1 cellular context compared by ENCODE assay signal in the genomic region with DNA sequence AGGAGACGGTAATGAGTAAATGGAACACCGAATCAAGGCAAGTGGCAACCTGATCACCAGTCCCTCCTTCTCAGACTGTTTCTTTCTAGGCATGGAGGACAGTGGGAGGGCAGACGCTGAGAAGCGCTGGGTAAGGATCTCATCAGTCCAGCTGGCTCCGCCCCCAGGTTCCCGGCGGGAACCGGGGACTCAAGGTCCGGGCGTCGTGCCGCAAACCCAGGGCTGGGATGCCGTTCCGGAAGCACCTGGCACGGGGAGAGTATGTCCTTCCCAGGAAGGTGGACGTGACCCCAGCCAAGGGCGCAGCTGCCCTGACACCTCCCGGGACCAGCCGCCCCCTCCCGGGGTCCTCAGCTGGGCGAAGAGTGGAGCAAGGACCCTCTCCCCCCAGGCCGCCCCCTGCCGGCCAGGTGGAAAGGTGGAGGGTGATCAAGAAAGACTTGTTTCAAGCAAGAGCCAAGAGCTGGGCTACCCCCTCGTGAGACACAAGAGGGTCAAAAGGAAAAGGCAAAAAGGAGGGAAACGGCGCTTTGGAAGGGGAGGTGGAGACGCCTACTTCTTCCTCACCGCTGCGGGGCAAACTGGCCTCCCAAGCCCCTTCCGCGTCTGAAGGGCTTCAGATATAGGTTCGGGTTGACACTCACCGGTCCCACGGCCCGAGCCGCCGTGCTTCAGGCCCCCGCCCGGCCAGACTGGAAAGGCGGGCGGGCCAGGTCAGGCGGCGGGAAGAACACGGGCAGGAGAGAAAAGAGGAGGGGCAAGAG.
TF ChIP-seq lines count a peak whose summit lies in the region.

Gene MYO19, minus strand, starts transcription at position 752 of the 764 bp plus-strand sequence. CDS start 2,330 bp downstream, outside the sequence.

TF ChIP-seq in HEK293, 187 proteins besides CTCF, POLR2A, EP300 and RAD21 (continued from another document and continues in another):
- TF ChIP-seq ZNF664 (tag by site-specific recombination; IDR thresholded peaks at IDR 0.05) (no peak), ZNF366 (tag by site-specific recombination; conservative IDR thresholded peaks at IDR 0.05) (peak; percentile 77; the same call in 1 of the 2 replicates), KLF1 (tag by site-specific recombination; IDR thresholded peaks at IDR 0.05) (peak; percentile 51; the same call in 1 of the 2 replicates), ZNF221 (tag by site-specific recombination; IDR thresholded peaks at IDR 0.05; ENCODE audit: borderline replicate concordance) (no peak; the same call in 1 of the 2 replicates), PBX3 (CRISPR knock-in tag; IDR thresholded peaks at IDR 0.05) (no peak), ZBTB7A (tag by site-specific recombination; IDR thresholded peaks at IDR 0.05; ENCODE audit: low read depth) (peak; percentile 42; the same call in 1 of the 2 replicates), RBAK (tag by site-specific recombination; IDR thresholded peaks at IDR 0.05) (no peak), GLIS2 (tag by site-specific recombination; IDR thresholded peaks at IDR 0.05) (peak; percentile 80), ZNF10 (tag by site-specific recombination; IDR thresholded peaks at IDR 0.05) (no peak), ZFP41 (tag by site-specific recombination; IDR thresholded peaks at IDR 0.05; ENCODE audit: borderline replicate concordance) (no peak), SALL2 (tag by site-specific recombination; IDR thresholded peaks at IDR 0.05; ENCODE audit: borderline replicate concordance) (no peak), ZNF404 (tag by site-specific recombination; IDR thresholded peaks at IDR 0.05) (no peak), ZNF16 (tag by site-specific recombination; IDR thresholded peaks at IDR 0.05; ENCODE audit: low read depth) (no peak), ZNF311 (tag by site-specific recombination; IDR thresholded peaks at IDR 0.05; ENCODE audit: borderline replicate concordance) (no peak), ZNF571 (tag by site-specific recombination; IDR thresholded peaks at IDR 0.05) (no peak), ZNF777 (tag by site-specific recombination; IDR thresholded peaks at IDR 0.05; ENCODE audit: borderline replicate concordance) (peak; percentile 31; the same call in 1 of the 2 replicates), ZNF548 (tag by site-specific recombination; IDR thresholded peaks at IDR 0.05) (no peak), ZNF521 (tag by site-specific recombination; IDR thresholded peaks at IDR 0.05) (no peak), BCL11B (tag by site-specific recombination; IDR thresholded peaks at IDR 0.05; ENCODE audit: low read depth) (0 out of 2 replicates have a peak, but pooled peaks have one; percentile 54), ZBTB1 (tag by site-specific recombination; IDR thresholded peaks at IDR 0.05) (no peak), ZBTB8A (tag by site-specific recombination; IDR thresholded peaks at IDR 0.05) (peak; percentile 36), PATZ1 (tag by site-specific recombination; IDR thresholded peaks at IDR 0.05) (peak; percentile 92), ZNF292 (tag by site-specific recombination; IDR thresholded peaks at IDR 0.05; ENCODE audit: borderline replicate concordance, low read depth) (no peak), ZFP69B (tag by site-specific recombination; IDR thresholded peaks at IDR 0.05) (no peak), ZNF223 (tag by site-specific recombination; IDR thresholded peaks at IDR 0.05) (no peak), REPIN1 (tag by site-specific recombination; IDR thresholded peaks at IDR 0.05; ENCODE audit: low read depth) (no peak), ZNF157 (tag by site-specific recombination; IDR thresholded peaks at IDR 0.05) (no peak), ZNF624 (tag by site-specific recombination; IDR thresholded peaks at IDR 0.05) (no peak), ZNF623 (tag by site-specific recombination; IDR thresholded peaks at IDR 0.05) (no peak), ZIC2 (tag by site-specific recombination; IDR thresholded peaks at IDR 0.05) (peak; percentile 24; the same call in 1 of the 2 replicates), ZNF350 (tag by site-specific recombination; IDR thresholded peaks at IDR 0.05) (no peak), ZBTB10 (tag by site-specific recombination; IDR thresholded peaks at IDR 0.05) (peak; percentile 68), OSR2 (tag by site-specific recombination; IDR thresholded peaks at IDR 0.05) (no peak), ZNF302 (tag by site-specific recombination; IDR thresholded peaks at IDR 0.05; ENCODE audit: low read depth) (no peak), ZBTB26 (tag by site-specific recombination; optimal IDR thresholded peaks at IDR 0.05) (no peak), ZNF112 (tag by site-specific recombination; IDR thresholded peaks at IDR 0.05) (no peak), ZNF645 (tag by site-specific recombination; IDR thresholded peaks at IDR 0.05) (no peak), ZNF184 (tag by site-specific recombination; IDR thresholded peaks at IDR 0.05) (0 out of 2 replicates have a peak, but pooled peaks have one; percentile 33), MEIS1 (CRISPR knock-in tag; IDR thresholded peaks at IDR 0.05; ENCODE audit: borderline replicate concordance) (no peak), WT1 (tag by site-specific recombination; IDR thresholded peaks at IDR 0.05) (no peak; the same call in 1 of the 2 replicates), BCL11A (tag by site-specific recombination; IDR thresholded peaks at IDR 0.05; ENCODE audit: low read depth) (no peak), ZNF433 (tag by site-specific recombination; IDR thresholded peaks at IDR 0.05; ENCODE audit: low read depth) (no peak), ZNF133 (tag by site-specific recombination; IDR thresholded peaks at IDR 0.05) (no peak), ZXDB (tag by site-specific recombination; IDR thresholded peaks at IDR 0.05) (0 out of 2 replicates have a peak, but pooled peaks have one; percentile 41), ZBTB11 (tag by site-specific recombination; conservative IDR thresholded peaks at IDR 0.05; ENCODE audit: low read depth) (peak; percentile 80), ZBTB44 (tag by site-specific recombination; IDR thresholded peaks at IDR 0.05) (no peak), ZFP37 (tag by site-specific recombination; IDR thresholded peaks at IDR 0.05) (peak; percentile 32; the same call in 1 of the 2 replicates)
- TF ChIP-seq, protein P1, sequence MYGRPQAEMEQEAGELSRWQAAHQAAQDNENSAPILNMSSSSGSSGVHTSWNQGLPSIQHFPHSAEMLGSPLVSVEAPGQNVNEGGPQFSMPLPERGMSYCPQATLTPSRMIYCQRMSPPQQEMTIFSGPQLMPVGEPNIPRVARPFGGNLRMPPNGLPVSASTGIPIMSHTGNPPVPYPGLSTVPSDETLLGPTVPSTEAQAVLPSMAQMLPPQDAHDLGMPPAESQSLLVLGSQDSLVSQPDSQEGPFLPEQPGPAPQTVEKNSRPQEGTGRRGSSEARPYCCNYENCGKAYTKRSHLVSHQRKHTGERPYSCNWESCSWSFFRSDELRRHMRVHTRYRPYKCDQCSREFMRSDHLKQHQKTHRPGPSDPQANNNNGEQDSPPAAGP (tag by site-specific recombination; IDR thresholded peaks at IDR 0.05): peak; percentile 55
- TF ChIP-seq, protein P2, sequence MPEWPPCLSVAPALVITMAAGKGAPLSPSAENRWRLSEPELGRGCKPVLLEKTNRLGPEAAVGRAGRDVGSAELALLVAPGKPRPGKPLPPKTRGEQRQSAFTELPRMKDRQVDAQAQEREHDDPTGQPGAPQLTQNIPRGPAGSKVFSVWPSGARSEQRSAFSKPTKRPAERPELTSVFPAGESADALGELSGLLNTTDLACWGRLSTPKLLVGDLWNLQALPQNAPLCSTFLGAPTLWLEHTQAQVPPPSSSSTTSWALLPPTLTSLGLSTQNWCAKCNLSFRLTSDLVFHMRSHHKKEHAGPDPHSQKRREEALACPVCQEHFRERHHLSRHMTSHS (tag by site-specific recombination; IDR thresholded peaks at IDR 0.05): no peak
